ENCODE assay signal across 9 cellular contexts in the genomic region with DNA sequence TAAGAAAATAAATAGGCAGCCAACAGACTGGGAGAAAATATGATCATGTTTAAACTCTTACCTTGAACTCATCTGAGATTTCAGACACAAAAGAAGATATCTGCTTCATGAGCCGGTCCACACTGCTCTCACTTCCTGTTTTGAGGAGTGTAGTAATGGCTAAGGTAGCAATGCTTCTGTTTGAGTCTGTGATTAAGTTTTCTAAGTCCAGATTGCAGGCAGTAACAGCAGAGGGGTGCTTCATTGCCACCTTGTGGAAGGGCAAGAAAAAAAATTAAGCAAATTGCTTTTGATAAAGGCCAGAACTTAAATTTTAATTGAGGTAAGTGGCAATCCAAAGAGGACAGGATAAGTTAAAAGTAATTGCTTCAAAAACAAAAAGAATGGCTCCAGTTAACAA.
A peak's percentile ranks its signal among the peaks of the same experiment; 100 is the strongest.
DNase-seq lines count a peak whose midpoint lies in the region; ATAC-seq and TF ChIP-seq lines count a peak whose summit lies in the region.
"Had no signal": no experiment of that assay in that cellular context is flagged by ENCODE, and none has a peak within 500 bp of the region (broad histone marks: within the 10 kb centered on the region; RNA-seq: fewer than 3 reads in every experiment).

No MANE protein-coding gene starts in this region.

- no peak for TF ChIP-seq POLR2A in Peyer's patch (IDR thresholded peaks at IDR 0.05)

- no peaks in the 10 kb centered on the region for H4K20me1 ChIP-seq in osteoblast (ENCODE audit: insufficient read depth, low read length)
- H4K20me1 ChIP-seq: BLaER1 treated with 17β-estradiol and CSF1 and Interleukin-3, amounts not matched to agents 10 nM and 100 nM had no signal

- peak; percentile 45 for TF ChIP-seq CTCF in LNCaP clone FGC (IDR thresholded peaks at IDR 0.05; ENCODE audit: control insufficient read depth, extremely low read depth, insufficient read depth)
- peak; percentile 39 for TF ChIP-seq CTCF in osteoblast (IDR thresholded peaks at IDR 0.05; ENCODE audit: extremely low read depth, low read depth, low read length)
- TF ChIP-seq CTCF in Peyer's patch (IDR thresholded peaks at IDR 0.05), result peak in 3 of 6 experiments; percentile 48 to 51 (median 49)

- no peak overlapping the region for H3K4me2 ChIP-seq in osteoblast (ENCODE audit: insufficient read depth, low read length)
- H3K4me2 ChIP-seq: BLaER1 treated with 17β-estradiol and CSF1 and Interleukin-3, amounts not matched to agents 10 nM and 100 nM had no signal

- H2AFZ ChIP-seq in osteoblast (ENCODE audit: low read length), result no peak overlapping the region

- peak; percentile 91 for ATAC-seq in GM21786 (IDR thresholded peaks at IDR 0.05; ENCODE audit: unreplicated experiment)

- H3K9me3 ChIP-seq in osteoblast (ENCODE audit: low read depth, low read length) (no peaks in the 10 kb centered on the region), Peyer's patch (no peaks in the 10 kb centered on the region)

- H3K27me3 ChIP-seq in osteoblast (ENCODE audit: insufficient read depth, low read length), result no peaks in the 10 kb centered on the region
- H3K27me3 ChIP-seq in Peyer's patch, result no peaks in the 10 kb centered on the region
- H3K27me3 ChIP-seq: BLaER1 treated with 17β-estradiol and CSF1 and Interleukin-3, amounts not matched to agents 10 nM and 100 nM had no signal

- H3K4me1 ChIP-seq in osteoblast (ENCODE audit: insufficient read depth, low read length) (no peaks in the 10 kb centered on the region), Peyer's patch (no peaks in the 10 kb centered on the region)
- H3K4me1 ChIP-seq: BLaER1 treated with 17β-estradiol and CSF1 and Interleukin-3, amounts not matched to agents 10 nM and 100 nM had no signal

- H3K36me3 ChIP-seq in osteoblast (ENCODE audit: insufficient read depth, low read length) (no peaks in the 10 kb centered on the region), Peyer's patch (peaks cover 0 to 5% (median 0%) of the 10 kb centered on the region in 3 donors)

- no peaks in the 10 kb centered on the region for H3K79me2 ChIP-seq in osteoblast (ENCODE audit: insufficient read depth, low read length)

- DNase-seq in NCI-H1436 treated with DMSO at 0.1 percent for 48 hours (lab: John Stamatoyannopoulos, UW), result peak; percentile 0
- no peak for DNase-seq in NCI-H1436 (lab: John Stamatoyannopoulos, UW)
- no peak for DNase-seq in LNCaP clone FGC (ENCODE audit: low read depth)
- DNase-seq in amniotic epithelial cell (ENCODE audit: low read depth), result peak; percentile 70
- peak; percentile 68 for DNase-seq in osteoblast (ENCODE audit: insufficient read length, low spot score, missing footprints)
- no peak for DNase-seq in Peyer's patch
- no peak for DNase-seq in central memory CD4-positive, alpha-beta T cell

- no peak overlapping the region for H3K4me3 ChIP-seq in LNCaP clone FGC (ENCODE audit: low read depth, low read length)
- H3K4me3 ChIP-seq in osteoblast (ENCODE audit: insufficient read depth, low read length), result no peak overlapping the region
- no peak overlapping the region for H3K4me3 ChIP-seq in Peyer's patch
- H3K4me3 ChIP-seq: BLaER1 treated with 17β-estradiol and CSF1 and Interleukin-3, amounts not matched to agents 10 nM and 100 nM had no signal

- H3K27ac ChIP-seq in osteoblast (ENCODE audit: low read depth, low read length) (no peak overlapping the region), Peyer's patch (no peak overlapping the region)
- H3K27ac ChIP-seq: BLaER1 treated with 17β-estradiol and CSF1 and Interleukin-3, amounts not matched to agents 10 nM and 100 nM had no signal

Comparison
In these comparisons a context has a peak if more than half of its experiments do, and no peak if none do; other contexts are left out.
1. DNase-seq: peak in NCI-H1436 treated with DMSO at 0.1 percent for 48 hours (single experiment), amniotic epithelial cell (single experiment) and osteoblast (single experiment); none in NCI-H1436 (single experiment), LNCaP clone FGC (single experiment), Peyer's patch (0 of 3) and central memory CD4-positive, alpha-beta T cell (single experiment).